In genomic region chr3:160003520-160004128, GRCh38 we compare ENCODE assay signal across 9 cellular contexts. TPM values are rescaled to one million over a fixed set of nuclear protein-coding genes. Genes with fewer than 3 reads are reported as not detected.
A peak's percentile ranks its signal among the peaks of the same experiment; 100 is the strongest.
DNase-seq lines count a peak whose midpoint lies in the region; ATAC-seq, FAIRE-seq and TF ChIP-seq lines count a peak whose summit lies in the region.
"Had no signal": no experiment of that assay in that cellular context is flagged by ENCODE, and none has a peak within 500 bp of the region (broad histone marks: within the 10 kb centered on the region; RNA-seq: fewer than 3 reads in every experiment).

No MANE protein-coding gene starts in this region.

- H3K4me1 Mint-ChIP-seq in MCF 10A (ENCODE audit: insufficient read depth, unreplicated experiment): peaks cover 6% of the 10 kb centered on the region

- no peak overlapping the region for H3K4me3 Mint-ChIP-seq in MCF 10A (ENCODE audit: unreplicated experiment)

- H3K9me3 Mint-ChIP-seq in MCF 10A (ENCODE audit: unreplicated experiment): no peaks in the 10 kb centered on the region

- H3K27me3 ChIP-seq in breast epithelium: no peaks in the 10 kb centered on the region
- H3K27me3 ChIP-seq in GM12878 (replicated peaks in 1 of 2; ENCODE audit: control insufficient read depth in 2 of 2, insufficient read depth in 2 of 2, low read length in 1 of 2): no peaks in the 10 kb centered on the region
- H3K27me3 ChIP-seq in stomach: no peaks in the 10 kb centered on the region

- in situ Hi-C loops in GM12878 (cut with MboI): loop anchor here (5.0 kb wide), 1 partner anchor 121 kb away; no protein-coding TSS in a partner anchor

- POLR2A ChIA-PET in MCF 10A (lab: Yijun Ruan, JAX): interaction anchor here (0.6 to 4.7 kb wide), 2 partner anchors 119 to 152 kb away, joined by 3 to 48 read pairs; no protein-coding TSS in a partner anchor
- POLR2A ChIA-PET in GM12878 (lab: Charles Lee): interaction anchor here (3.7 kb wide), 1 partner anchor 119 kb away, joined by 16 read pairs; no protein-coding TSS in a partner anchor

- intact Hi-C loops in MCF 10A (cut with micrococcal nuclease) (loop anchor here (1.0 kb wide), 2 partner anchors 74 to 119 kb away; no protein-coding TSS in a partner anchor), breast epithelium (cut with DNase I; ENCODE audit: low total_unique reads) (no loop called here), GM12878 (cut with micrococcal nuclease; ENCODE audit: unreplicated experiment) (loop anchor here (1.0 to 10.0 kb wide), 3 partner anchors 74 to 739 kb away; no protein-coding TSS in a partner anchor), stomach (cut with DNase I; ENCODE audit: low total_unique reads) (no loop called here)

- TF ChIP-seq RAD21 in GM12878 (IDR thresholded peaks at IDR 0.05; ENCODE audit: insufficient read depth, low read depth, low read length): peak; percentile 81

- no peak overlapping the region for H3K4me2 ChIP-seq in GM12878 (ENCODE audit: control insufficient read depth, insufficient read depth)

- no peak for FAIRE-seq in GM12878 (lab: Jason Lieb, UNC)
- FAIRE-seq: frontal cortex had no signal

- H3K9ac ChIP-seq in GM12878 (ENCODE audit: control insufficient read depth, insufficient read depth, low read length): no peak overlapping the region

- TF ChIP-seq POLR2A in breast epithelium (IDR thresholded peaks at IDR 0.05) (no peak), GM12878 (IDR thresholded peaks at IDR 0.05; ENCODE audit: low read depth, low read length) (no peak), stomach (IDR thresholded peaks at IDR 0.05) (no peak)

- WGBS in GM12878 (ENCODE audit: insufficient coverage, insufficient replicate concordance, low lambda C conversion rate, missing lambda C conversion rate): 0% methylated on average over 2 of the region's 2 CpGs
- 4 to 17% (median 13%) methylated on average over 2 of the region's 2 CpGs for WGBS in stomach, 5 donors

- SMC1A ChIA-PET in GM12878 (lab: Charles Lee; ENCODE audit: uncharacterized antibody, unreplicated experiment): interaction anchor here (0.6 to 12.7 kb wide), 23 partner anchors 7 to 411 kb away, joined by 3 to 589 read pairs (median 5); partner anchors contain the start of gene IL12A

- H3K36me3 ChIP-seq in breast epithelium: no peaks in the 10 kb centered on the region
- no peaks in the 10 kb centered on the region for H3K36me3 ChIP-seq in GM12878 (ENCODE audit: control insufficient read depth in 2 of 2, insufficient read depth in 2 of 2, low read length in 1 of 2)
- H3K36me3 ChIP-seq in stomach: no peaks in the 10 kb centered on the region

- H3K4me1 ChIP-seq in breast epithelium (no peaks in the 10 kb centered on the region), GM12878 (ENCODE audit: control insufficient read depth, insufficient read depth, low read length) (peaks cover 6% of the 10 kb centered on the region; the same call in 1 of the 2 replicates), stomach (peaks cover 0 to 9% (median 3%) of the 10 kb centered on the region in 4 donors)

- CTCF ChIA-PET in MCF 10A (lab: Yijun Ruan, JAX): interaction anchor here (0.6 to 11.3 kb wide), 26 partner anchors 12 to 745 kb away, joined by 3 to 721 read pairs (median 4); partner anchors contain the start of gene IL12A
- CTCF ChIA-PET in GM12878 (lab: Yijun Ruan, JAX): interaction anchor here (0.6 to 14.5 kb wide), 36 partner anchors 9 to 737 kb away, joined by 3 to 843 read pairs (median 5); partner anchors contain the start of gene IL12A

- H3K27ac Mint-ChIP-seq in MCF 10A (ENCODE audit: low read depth, unreplicated experiment): no peak overlapping the region

- TF ChIP-seq EP300 in GM12878 (IDR thresholded peaks at IDR 0.05; ENCODE audit: borderline replicate concordance in 1 of 2, control insufficient read depth in 1 of 2, low read depth in 2 of 2, low read length in 2 of 2): no peak
- no peak for TF ChIP-seq EP300 in stomach (IDR thresholded peaks at IDR 0.05)

- ATAC-seq in GM21737 (IDR thresholded peaks at IDR 0.05; ENCODE audit: unreplicated experiment) (peak; percentile 76), GM12878 (peak; percentile 96)

- DNase-seq in MCF 10A (ENCODE audit: unreplicated experiment) (peak; percentile 66), breast epithelium (ENCODE audit: low spot score in 2 of 2) (no peak), HT1080 (ENCODE audit: low read depth) (peak; percentile 81), RKO (ENCODE audit: low spot score) (peak; percentile 55), GM12878 (ENCODE audit: low read depth, low spot score) (no peak), kidney tubule cell (ENCODE audit: low spot score) (peak; percentile 68), stomach (peak; percentile 38)

- H3K4me3 ChIP-seq in breast epithelium (no peak overlapping the region), GM12878 (no peak overlapping the region), stomach (no peak overlapping the region)

- no peaks in the 10 kb centered on the region for H3K27me3 Mint-ChIP-seq in MCF 10A (ENCODE audit: insufficient read depth, unreplicated experiment)

- RAD21 ChIA-PET in GM12878 (lab: Charles Lee; ENCODE audit: unreplicated experiment): interaction anchor here (0.7 to 11.9 kb wide), 13 partner anchors 10 to 175 kb away, joined by 3 to 387 read pairs (median 4); partner anchors contain the start of gene IL12A

- H3K36me3 Mint-ChIP-seq in MCF 10A (ENCODE audit: insufficient read depth, unreplicated experiment): no peaks in the 10 kb centered on the region

- no peak overlapping the region for H3K27ac ChIP-seq in breast epithelium
- no peak overlapping the region for H3K27ac ChIP-seq in GM12878 (ENCODE audit: control insufficient read depth, insufficient read depth)
- H3K27ac ChIP-seq in stomach: no peak overlapping the region

- peak; percentile 69 for TF ChIP-seq CTCF in MCF 10A (IDR thresholded peaks at IDR 0.05; ENCODE audit: unreplicated experiment)
- peak in 1 of 3 donors; percentile 15 for TF ChIP-seq CTCF in breast epithelium (IDR thresholded peaks at IDR 0.05)
- peak; percentile 65 to 75 (median 75) for TF ChIP-seq CTCF in GM12878 (IDR thresholded peaks at IDR 0.05 in 2 of 3, conservative IDR thresholded peaks at IDR 0.05 in 1 of 3; ENCODE audit: control insufficient read depth in 2 of 3, extremely low read depth in 1 of 3, insufficient read depth in 1 of 3, low read depth in 3 of 3, low read length in 3 of 3)
- peak in 3 of 7 experiments; percentile 21 to 50 (median 31) for TF ChIP-seq CTCF in stomach (IDR thresholded peaks at IDR 0.05)

- no TSS peak for BruUV-seq in MCF 10A (replicated peaks; lab: Mats Ljungman, UMichigan)
- BruUV-seq in GM12878 (replicated peaks; lab: Mats Ljungman, UMichigan): no TSS peak

- no peaks in the 10 kb centered on the region for H4K20me1 ChIP-seq in GM12878 (ENCODE audit: control insufficient read depth, insufficient read depth)

- no peaks in the 10 kb centered on the region for H3K79me2 ChIP-seq in GM12878 (ENCODE audit: control insufficient read depth, insufficient read depth, low read length)

- H3K9me3 ChIP-seq in breast epithelium (no peaks in the 10 kb centered on the region), GM12878 (replicated peaks; ENCODE audit: control insufficient read depth, insufficient read depth, low read length) (no peaks in the 10 kb centered on the region), stomach (no peaks in the 10 kb centered on the region)

- peak overlapping the region; percentile 25; the same call in 1 of the 2 replicates for H2AFZ ChIP-seq in GM12878 (ENCODE audit: control insufficient read depth, low read depth, low read length)

TF ChIP-seq in GM12878, 131 proteins besides CTCF, POLR2A, EP300 and RAD21 (continues in another document):
- TF ChIP-seq PML (IDR thresholded peaks at IDR 0.05; ENCODE audit: low read length) (no peak), YY1 (IDR thresholded peaks at IDR 0.05; ENCODE audit: low read depth, low read length) (0 out of 2 replicates have a peak, but pooled peaks have one; percentile 33), RUNX3 (IDR thresholded peaks at IDR 0.05; ENCODE audit: low read length) (no peak), GABPA (IDR thresholded peaks at IDR 0.05; ENCODE audit: low read depth) (no peak), SMC3 (IDR thresholded peaks at IDR 0.05; ENCODE audit: borderline replicate concordance, low read length) (peak; percentile 81; the same call in 1 of the 2 replicates), SMARCA5 (IDR thresholded peaks at IDR 0.05) (0 out of 2 replicates have a peak, but pooled peaks have one; percentile 16), JUNB (IDR thresholded peaks at IDR 0.05) (no peak), RELA (IDR thresholded peaks at IDR 0.05; ENCODE audit: borderline replicate concordance, partially characterized antibody) (peak; percentile 18), YBX1 (IDR thresholded peaks at IDR 0.05) (no peak), ZZZ3 (IDR thresholded peaks at IDR 0.05; ENCODE audit: control insufficient read depth, insufficient read length, low read depth) (no peak), NFXL1 (IDR thresholded peaks at IDR 0.05; ENCODE audit: borderline replicate concordance) (no peak), JUND (IDR thresholded peaks at IDR 0.05; ENCODE audit: low read depth, low read length) (no peak)

RNA-seq across cellular contexts. Expression of gene IL12A, which starts 15.0 kb away (rescaled TPM):
- total RNA-seq in MCF 10A (2022): 1.3 and 1.7 TPM in 2 replicates
- total RNA-seq in breast epithelium: under 1 TPM in 1 of 3 donors, not detected in 2; 0.98 TPM
- total RNA-seq in HT1080 (2014; rRNA removed; shearing (Covaris generic)): 18.8 and 27.1 TPM in 2 replicates
- 6.1 and 11.2 TPM in 2 replicates for polyA plus RNA-seq in HT1080 (2015; cell fraction: cytosol; rRNA removed)
- polyA plus RNA-seq in HT1080 (2015; cell fraction: nucleus; rRNA removed): 7.7 and 10.7 TPM in 2 replicates
- total RNA-seq in GM12878 (2013; cell fraction: nucleolus; rRNA removed): 1.2 and 5.3 TPM in 2 replicates
- total RNA-seq in GM12878 (2014; rRNA removed): 9.8 and 10.9 TPM in 2 replicates
- total RNA-seq in GM12878 (2014; rRNA removed; fragmentation: Illumina TruSeq; extraction: Trizol): 3.4 and 4.4 TPM in 2 replicates
- total RNA-seq in GM12878 (2021): 3.1 and 4.0 TPM in 2 replicates
- polyA plus RNA-seq in GM12878 (2011; ENCODE audit: low read depth): 1.1 TPM
- polyA plus RNA-seq in GM12878 (2011; rRNA removed): 0.99 and 1.8 TPM in 2 replicates
- polyA plus RNA-seq in GM12878 (2011; cell fraction: cytosol; rRNA removed): 0.78 and 1.5 TPM in 2 replicates
- polyA plus RNA-seq in GM12878 (2011; cell fraction: nucleus; rRNA removed): 3.7 and 5.6 TPM in 2 replicates
- polyA plus RNA-seq in GM12878 (2012): 1.8 and 2.4 TPM in 2 replicates
- polyA plus RNA-seq in GM12878 (2014; fragmentation: Illumina TruSeq; extraction: Trizol): 3.2 and 3.8 TPM in 2 replicates
- 1 to 10 TPM in 1 of 2 experiments, under 1 TPM in 1; 0.50 to 2.6 TPM for polyA plus RNA-seq in GM12878 (2014; fragmentation: Nextera tagmentation; extraction: Ambion mirVana)
- polyA plus RNA-seq in GM12878 (2014; rRNA removed): 6.0 and 8.4 TPM in 2 replicates
- 1 to 10 TPM; 3.6 to 4.2 TPM for polyA plus RNA-seq in GM12878 (2016; fragmentation: Nextera tagmentation; extraction: Ambion mirVana)
- polyA minus RNA-seq in GM12878 (2011; rRNA and poly(A)+ RNA removed): 0.29 and 0.62 TPM in 2 replicates
- 1.2 TPM in 1 of 2 replicates, not detected in the other for polyA minus RNA-seq in GM12878 (2011; cell fraction: cytosol; rRNA and poly(A)+ RNA removed)
- 0.67 and 0.97 TPM in 2 replicates for polyA minus RNA-seq in GM12878 (2011; cell fraction: nucleus; rRNA and poly(A)+ RNA removed)
- 10 to 100 TPM in 1 of 5 donors, 1 to 10 TPM in 1, not detected in 3; 1.7 to 35.9 TPM for total RNA-seq in stomach
- 1 to 10 TPM in 1 of 3 donors, under 1 TPM in 1, not detected in 1; 0.25 to 2.5 TPM for polyA plus RNA-seq in stomach

Comparison
In these comparisons a context has a peak if more than half of its experiments do, and no peak if none do; other contexts are left out.
1. DNase-seq: peak in MCF 10A (single experiment), HT1080 (single experiment), RKO (single experiment), kidney tubule cell (single experiment) and stomach (single experiment); none in breast epithelium (0 of 2) and GM12878 (single experiment).
2. intact Hi-C loops: an anchor here in MCF 10A (1.0 kb wide) and GM12878 (1.0 to 10.0 kb wide); none called in breast epithelium and stomach.